Comparison of ENCODE assay signal across 10 cellular contexts in genomic region chr7:6057316-6058128, GRCh38. TPM values are rescaled to one million over a fixed set of nuclear protein-coding genes. Genes with fewer than 3 reads are reported as not detected.
A peak's percentile ranks its signal among the peaks of the same experiment; 100 is the strongest.
DNase-seq lines count a peak whose midpoint lies in the region; ATAC-seq, FAIRE-seq and TF ChIP-seq lines count a peak whose summit lies in the region.
"Had no signal": no experiment of that assay in that cellular context is flagged by ENCODE, and none has a peak within 500 bp of the region (broad histone marks: within the 10 kb centered on the region; RNA-seq: fewer than 3 reads in every experiment).

No MANE protein-coding gene starts in this region.

- peaks cover 2 to 3% of the 10 kb centered on the region in 2 donors for H3K4me1 ChIP-seq in small intestine (ENCODE audit: control insufficient read depth in 2 of 2, insufficient read depth in 1 of 2, low read depth in 1 of 2, low read length in 1 of 2)

- no peak for FAIRE-seq in small intestine (lab: Jason Lieb, UNC)
- FAIRE-seq: A204.1 had no signal

- DNase-seq in NCI-H2227 treated with DMSO at 0.1 percent for 48 hours (lab: John Stamatoyannopoulos, UW) (peak; percentile 5), NCI-H2227 (lab: John Stamatoyannopoulos, UW; ENCODE audit: unreplicated experiment) (no peak), T-helper 17 cell (no peak), fibroblast of the aortic adventitia (ENCODE audit: low read depth) (peak; percentile 22), small intestine (peak; percentile 6), NOMO-1 treated with dmso at 0.1 percent for 144 hours (lab: John Stamatoyannopoulos, UW; ENCODE audit: unreplicated experiment) (no peak), D341Med (ENCODE audit: low spot score) (no peak)

- H3K36me3 Mint-ChIP-seq in T-helper 17 cell (ENCODE audit: low read depth), result peaks cover 2% of the 10 kb centered on the region

- ATAC-seq in T-helper 17 cell, result no peak
- ATAC-seq in HG03521 (IDR thresholded peaks at IDR 0.05; ENCODE audit: unreplicated experiment), result no peak

- peaks cover 18% of the 10 kb centered on the region for H3K4me1 Mint-ChIP-seq in T-helper 17 cell

- H3K4me3 Mint-ChIP-seq in T-helper 17 cell, result peak overlapping the region; percentile 99

- H3K27me3 ChIP-seq in small intestine (ENCODE audit: control insufficient read depth in 2 of 2, insufficient read depth in 2 of 2, low read length in 2 of 2), result no peaks in the 10 kb centered on the region

- peak overlapping the region in 1 of 2 donors; percentile 98 for H3K27ac ChIP-seq in small intestine (ENCODE audit: low read depth in 1 of 2, low read length in 1 of 2)

- WGBS in small intestine, 3 donors, result 19 to 50% (median 33%) methylated on average over 14 of the region's 14 CpGs

- no peaks in the 10 kb centered on the region for H3K27me3 Mint-ChIP-seq in T-helper 17 cell

- TF ChIP-seq CTCF in fibroblast of the aortic adventitia (IDR thresholded peaks at IDR 0.05; ENCODE audit: insufficient read depth, low read length), result no peak

- H3K36me3 ChIP-seq in small intestine (ENCODE audit: control insufficient read depth in 2 of 2, insufficient read depth in 2 of 2, low read length in 2 of 2), result peaks cover 0 to 2% of the 10 kb centered on the region in 2 donors

- no peaks in the 10 kb centered on the region for H3K9me3 ChIP-seq in T-helper 17 cell (ENCODE audit: control insufficient read depth, low read length, poor library complexity, severe bottlenecking)
- no peaks in the 10 kb centered on the region for H3K9me3 ChIP-seq in small intestine (ENCODE audit: control insufficient read depth, low read depth)

- H3K27ac Mint-ChIP-seq in T-helper 17 cell, result peak overlapping the region; percentile 94

- H3K4me3 ChIP-seq in fibroblast of the aortic adventitia (ENCODE audit: low read depth, low read length) (peak overlapping the region; percentile 83), small intestine (ENCODE audit: low read depth in 1 of 2, low read length in 2 of 2) (peak overlapping the region in 1 of 2 donors; percentile 93)

RNA-seq across cellular contexts. Expression of gene EIF2AK1, which starts 1.5 kb away (rescaled TPM):
- total RNA-seq in T-helper 17 cell (100 to 1,000 TPM in 1 of 2 donors, 10 to 100 TPM in 1; 62.1 to 116 TPM), fibroblast of the aortic adventitia (ENCODE audit: low replicate concordance) (71.2 and 126 TPM in 2 replicates)
- polyA plus RNA-seq in small intestine, result 10 to 100 TPM; 35.4 to 46.8 (median 45.6) TPM

RNA-seq across cellular contexts. Expression of gene ANKRD61, which starts 26.3 kb away (rescaled TPM):
- total RNA-seq in T-helper 17 cell, result not detected
- total RNA-seq in fibroblast of the aortic adventitia (ENCODE audit: low replicate concordance), result not detected in 2 replicates
- polyA plus RNA-seq in small intestine, result under 1 TPM in 2 of 3 donors, not detected in 1; 0.25 to 0.67 TPM
- total RNA-seq: lung microvascular endothelial cell had no signal

RNA-seq across cellular contexts. Expression of gene USP42, which starts 47.2 kb away (rescaled TPM):
- total RNA-seq in T-helper 17 cell (10 to 100 TPM; 33.9 to 35.1 TPM), fibroblast of the aortic adventitia (ENCODE audit: low replicate concordance) (5.0 and 7.1 TPM in 2 replicates)
- 1 to 10 TPM; 4.4 to 7.0 (median 6.5) TPM for polyA plus RNA-seq in small intestine

RNA-seq across cellular contexts. Expression of gene AIMP2, which starts 48.5 kb away (rescaled TPM):
- total RNA-seq in T-helper 17 cell, result 1 to 10 TPM; 7.2 to 8.1 TPM
- total RNA-seq in fibroblast of the aortic adventitia (ENCODE audit: low replicate concordance), result 61.9 and 79.7 TPM in 2 replicates
- 10 to 100 TPM; 61.9 to 75.3 (median 74.7) TPM for polyA plus RNA-seq in small intestine

RNA-seq across cellular contexts. Expression of gene PMS2, which starts 48.7 kb away (rescaled TPM):
- total RNA-seq in T-helper 17 cell, result 10 to 100 TPM; 11.3 to 11.6 TPM
- total RNA-seq in fibroblast of the aortic adventitia (ENCODE audit: low replicate concordance), result 21.6 and 27.1 TPM in 2 replicates
- 1 to 10 TPM; 5.4 to 6.5 (median 5.6) TPM for polyA plus RNA-seq in small intestine

Comparison
In these comparisons a context has a peak if more than half of its experiments do, and no peak if none do; other contexts are left out.
1. DNase-seq: peak in NCI-H2227 treated with DMSO at 0.1 percent for 48 hours (single experiment), fibroblast of the aortic adventitia (single experiment) and small intestine (single experiment); none in NCI-H2227 (single experiment), T-helper 17 cell (0 of 3), NOMO-1 treated with dmso at 0.1 percent for 144 hours (single experiment) and D341Med (single experiment).